Comparison of ENCODE assay signal across 14 cellular contexts in the genomic region with DNA sequence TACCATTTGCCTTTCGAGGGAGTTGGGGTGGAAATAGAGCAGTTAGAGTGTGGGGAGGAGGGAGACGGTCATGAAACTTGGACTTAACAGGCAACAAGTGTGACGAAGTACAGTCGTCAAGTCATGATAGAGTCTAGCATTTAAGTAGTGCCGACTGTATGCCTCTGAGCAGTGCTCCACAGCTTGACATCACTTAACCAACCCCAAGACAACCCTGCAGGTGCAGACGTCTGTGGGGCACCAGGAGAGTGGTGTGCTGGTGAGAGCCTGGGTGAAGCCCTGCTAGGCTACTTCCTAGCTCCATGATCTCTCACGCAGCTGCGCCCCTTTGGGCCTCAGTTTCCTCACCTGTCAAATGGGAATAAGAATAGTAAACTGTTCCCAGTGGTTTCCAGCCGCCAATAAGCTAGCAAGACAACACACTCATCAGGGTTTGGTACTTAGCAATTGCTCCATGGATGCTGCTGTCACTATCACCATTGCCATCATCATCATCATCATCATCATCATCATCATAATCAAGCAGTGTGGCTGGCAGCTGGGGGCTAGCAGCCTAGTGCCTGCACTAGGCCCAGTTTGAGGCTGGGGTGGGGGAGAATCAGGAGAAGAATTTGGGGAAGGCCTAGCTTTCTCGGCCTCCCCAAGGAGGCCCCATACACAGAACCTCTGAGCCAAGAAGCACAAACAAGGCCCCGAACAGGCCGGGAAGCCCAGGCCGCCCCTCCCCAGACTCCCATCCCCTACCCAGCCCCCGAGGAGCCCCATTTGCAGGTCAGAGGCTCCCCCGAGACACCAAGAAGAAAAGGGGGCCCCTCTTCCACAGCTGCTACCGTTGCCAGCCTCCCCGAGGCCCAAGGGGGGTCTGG.
"Had no signal": no experiment of that assay in that cellular context is flagged by ENCODE, and none has a peak within 500 bp of the region (broad histone marks: within the 10 kb centered on the region; RNA-seq: fewer than 3 reads in every experiment).

No MANE protein-coding gene starts in this region.

- H3K9me3 ChIP-seq: breast epithelium, suprapubic skin had no signal

- H3K4me3 ChIP-seq: breast epithelium, smooth muscle cell, suprapubic skin had no signal

- H3K4me1 Mint-ChIP-seq: activated naive CD8-positive, alpha-beta T cell treated with anti-CD3 and anti-CD28 coated beads for 36 hours had no signal

- H3K36me3 ChIP-seq: breast epithelium, suprapubic skin had no signal

- H3K27me3 ChIP-seq: breast epithelium, suprapubic skin had no signal

- H3K36me3 Mint-ChIP-seq: activated naive CD8-positive, alpha-beta T cell treated with anti-CD3 and anti-CD28 coated beads for 36 hours; WTC11 had no signal

- H3K4me1 ChIP-seq: breast epithelium had no signal

- H3K4me2 ChIP-seq: smooth muscle cell had no signal

- H3K9me3 Mint-ChIP-seq: activated naive CD8-positive, alpha-beta T cell treated with anti-CD3 and anti-CD28 coated beads for 36 hours; stimulated activated naive CD8-positive, alpha-beta T cell treated with anti-CD3 and anti-CD28 coated beads, Interleukin-15, Interleukin-2, amounts not matched to agents 100 ng/mL and 50 ng/mL, for 24 hours; WTC11 had no signal

- H3K27ac Mint-ChIP-seq: activated CD8-positive, alpha-beta T cell treated with anti-CD3 and anti-CD28 coated beads, Interleukin-2, amount 10 ng/mL, durations not matched to agents 7 days and 5 days; activated naive CD8-positive, alpha-beta T cell treated with anti-CD3 and anti-CD28 coated beads for 36 hours; progenitor cell of endocrine pancreas; stimulated activated naive CD8-positive, alpha-beta T cell treated with anti-CD3 and anti-CD28 coated beads, Interleukin-15, Interleukin-2, amounts not matched to agents 100 ng/mL and 50 ng/mL, for 24 hours; WTC11 had no signal

- DNase-seq: activated CD4-positive, alpha-beta T cell treated with anti-CD3 and anti-CD28 coated beads for 48 hours; activated CD8-positive, alpha-beta memory T cell treated with anti-CD3 and anti-CD28 coated beads, Interleukin-2, amount 50 U/mL, for 4 hours; activated CD8-positive, alpha-beta T cell treated with anti-CD3 and anti-CD28 coated beads, Interleukin-2, amount 10 ng/mL, durations not matched to agents 7 days and 5 days; activated naive CD8-positive, alpha-beta T cell treated with anti-CD3 and anti-CD28 coated beads for 36 hours; islet precursor cell; right cardiac atrium; T-helper 2 cell had no signal

- H3K27ac ChIP-seq: breast epithelium, suprapubic skin had no signal

- H3K4me3 Mint-ChIP-seq: activated CD8-positive, alpha-beta T cell treated with anti-CD3 and anti-CD28 coated beads, Interleukin-2, amount 10 ng/mL, durations not matched to agents 7 days and 5 days; activated naive CD8-positive, alpha-beta T cell treated with anti-CD3 and anti-CD28 coated beads for 36 hours; stimulated activated naive CD8-positive, alpha-beta T cell treated with anti-CD3 and anti-CD28 coated beads, Interleukin-15, Interleukin-2, amounts not matched to agents 100 ng/mL and 50 ng/mL, for 24 hours; WTC11 had no signal

- ATAC-seq: activated CD8-positive, alpha-beta T cell treated with anti-CD3 and anti-CD28 coated beads, Interleukin-2, amount 10 ng/mL, durations not matched to agents 7 days and 5 days; left lobe of liver; right cardiac atrium; WTC11 had no signal
